4 cellular contexts compared by ENCODE assay signal in the genomic region with DNA sequence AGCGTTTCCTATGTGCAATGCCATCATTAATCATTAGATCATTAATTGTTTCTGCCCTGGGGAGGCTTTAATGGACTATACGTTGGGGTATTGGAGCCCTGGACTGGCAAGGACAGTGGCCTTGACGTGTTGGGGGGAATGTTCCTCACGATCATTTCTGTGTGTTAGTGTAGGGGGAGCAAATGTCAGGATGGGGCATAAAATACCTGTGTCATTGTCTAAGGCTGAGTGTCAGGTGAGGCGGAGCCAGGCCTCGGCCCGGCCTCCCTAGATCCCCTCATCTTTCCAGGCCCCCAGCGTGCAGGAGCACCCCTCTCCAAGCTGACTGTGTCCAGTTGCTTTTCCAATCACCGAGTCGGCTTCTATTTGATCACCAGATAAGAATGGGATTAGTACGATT.
"Had no signal": no experiment of that assay in that cellular context is flagged by ENCODE, and none has a peak within 500 bp of the region (broad histone marks: within the 10 kb centered on the region; RNA-seq: fewer than 3 reads in every experiment).

No MANE protein-coding gene starts in this region.

- H3K4me3 Mint-ChIP-seq: GM23338, H9 had no signal

- ATAC-seq: GM23338 had no signal

- H3K27ac Mint-ChIP-seq: GM23338, H9 had no signal

- H3K4me3 ChIP-seq: GM23338 had no signal

- DNase-seq: H9, HCEC 1CT, IMR-90 had no signal
